Comparison of ENCODE assay signal across 24 cellular contexts in genomic region chr16:85289760-85290625, GRCh38.
A peak's percentile ranks its signal among the peaks of the same experiment; 100 is the strongest.
DNase-seq lines count a peak whose midpoint lies in the region; ATAC-seq, FAIRE-seq and TF ChIP-seq lines count a peak whose summit lies in the region.
"Had no signal": no experiment of that assay in that cellular context is flagged by ENCODE, and none has a peak within 500 bp of the region (broad histone marks: within the 10 kb centered on the region; RNA-seq: fewer than 3 reads in every experiment).

No MANE protein-coding gene starts in this region.

- peak overlapping the region; percentile 30 to 89 for H3K18ac ChIP-seq in mesenchymal stem cell (ENCODE audit: low read depth in 1 of 2, low read length in 2 of 2)

- ATAC-seq in HG02759 (IDR thresholded peaks at IDR 0.05; ENCODE audit: unreplicated experiment) = no peak
- ATAC-seq in pancreas = no peak
- ATAC-seq: activated CD8-positive, alpha-beta memory T cell treated with anti-CD3 and anti-CD28 coated beads, Interleukin-2, amount 10 ng/mL, durations not matched to agents 7 days and 5 days; gastroesophageal sphincter had no signal

- no peak overlapping the region for H2BK5ac ChIP-seq in mesenchymal stem cell (ENCODE audit: low read depth, low read length, poor library complexity, severe bottlenecking)

- H4K8ac ChIP-seq in mesenchymal stem cell (ENCODE audit: low read length) = no peak overlapping the region

- H3K27ac ChIP-seq in mesenchymal stem cell (ENCODE audit: low read length, poor library complexity, severe bottlenecking) (no peak overlapping the region), temporal lobe (ENCODE audit: low read depth, low read length) (peak overlapping the region; percentile 97), pancreas (no peak overlapping the region)

- WGBS in mesenchymal stem cell = 75% methylated on average over 19 of the region's 21 CpGs
- 90 to 93% methylated on average over 21 of the region's 21 CpGs for WGBS in pancreas, 2 donors

- peak overlapping the region in 1 of 2 experiments; percentile 79 for H2BK12ac ChIP-seq in mesenchymal stem cell (ENCODE audit: low read length in 2 of 2)

- H3K79me1 ChIP-seq in mesenchymal stem cell (replicated peaks; ENCODE audit: low read length, poor library complexity, severe bottlenecking) = peaks cover 26% of the 10 kb centered on the region

- H3K4me1 ChIP-seq in mesenchymal stem cell (ENCODE audit: control insufficient read depth, insufficient read depth, low read depth, low read length) = peaks cover 44% of the 10 kb centered on the region
- peaks cover 0 to 5% (median 4%) of the 10 kb centered on the region in 3 donors for H3K4me1 ChIP-seq in pancreas
- H3K4me1 ChIP-seq: HAP-1 had no signal

- no peak overlapping the region for H2BK15ac ChIP-seq in mesenchymal stem cell (ENCODE audit: low read depth, poor library complexity, severe bottlenecking)

- peaks cover 0 to 9% of the 10 kb centered on the region in 2 experiments for H3K36me3 ChIP-seq in mesenchymal stem cell (ENCODE audit: control insufficient read depth in 1 of 2, insufficient read depth in 2 of 2, low read depth in 1 of 2, low read length in 2 of 2)
- no peaks in the 10 kb centered on the region for H3K36me3 ChIP-seq in pancreas
- H3K36me3 ChIP-seq: gastroesophageal sphincter, HAP-1, right atrium auricular region had no signal

- H3K4ac ChIP-seq in mesenchymal stem cell (ENCODE audit: low read depth in 1 of 2, low read length in 2 of 2) = peak overlapping the region in 1 of 2 experiments; percentile 54

- peak overlapping the region in 1 of 2 experiments; percentile 82 for H3K14ac ChIP-seq in mesenchymal stem cell (ENCODE audit: low read length in 2 of 2)

- H3K4me3 ChIP-seq in astrocyte of the spinal cord (ENCODE audit: low read depth, low read length) (no peak overlapping the region), mesenchymal stem cell (ENCODE audit: insufficient read depth in 1 of 2, low read depth in 1 of 2, low read length in 2 of 2) (no peak overlapping the region), pancreas (no peak overlapping the region)
- H3K4me3 ChIP-seq: gastroesophageal sphincter, HAP-1, mucosa of descending colon, right atrium auricular region had no signal

- H2AK5ac ChIP-seq in mesenchymal stem cell (ENCODE audit: low read length, severe bottlenecking) = no peak overlapping the region

- FAIRE-seq in pancreas (lab: Jason Lieb, UNC) = no peak
- no peak for FAIRE-seq in urothelium cell line (lab: Jason Lieb, UNC)
- FAIRE-seq: GM18507 had no signal

- intact Hi-C loops in pancreas (cut with DNase I) = no loop called here

- no peak overlapping the region for H3K9ac ChIP-seq in mesenchymal stem cell (ENCODE audit: low read length)

- H3K27me3 ChIP-seq in mesenchymal stem cell (ENCODE audit: control insufficient read depth in 1 of 2, insufficient read depth in 1 of 2, low read length in 2 of 2) (no peaks in the 10 kb centered on the region), pancreas (no peaks in the 10 kb centered on the region)
- H3K27me3 ChIP-seq: gastroesophageal sphincter, right atrium auricular region had no signal

- in situ Hi-C loops in astrocyte of the spinal cord (cut with HindIII; ENCODE audit: low sequenced_read_pairs) = no loop called here

- H3K9me3 ChIP-seq in mesenchymal stem cell (ENCODE audit: control insufficient read depth, low read length) (no peaks in the 10 kb centered on the region), pancreas (no peaks in the 10 kb centered on the region)
- H3K9me3 ChIP-seq: gastroesophageal sphincter, HAP-1, mucosa of descending colon, right atrium auricular region had no signal

- no peak overlapping the region for H3K4me2 ChIP-seq in mesenchymal stem cell (ENCODE audit: low read length, poor library complexity, severe bottlenecking)

- peak overlapping the region; percentile 73 for H4K91ac ChIP-seq in mesenchymal stem cell (ENCODE audit: low read length)

- H2BK120ac ChIP-seq in mesenchymal stem cell (ENCODE audit: low read depth, low read length) = peak overlapping the region; percentile 45

- H3K23ac ChIP-seq in mesenchymal stem cell (ENCODE audit: low read length in 2 of 2) = no peak overlapping the region

- TF ChIP-seq CTCF in astrocyte of the spinal cord (IDR thresholded peaks at IDR 0.05; ENCODE audit: low read depth, low read length) (peak; percentile 3), pancreas (IDR thresholded peaks at IDR 0.05) (no peak)

- H2AFZ ChIP-seq in mesenchymal stem cell (ENCODE audit: low read depth, low read length) = no peak overlapping the region

- peak; percentile 38 for DNase-seq in NAMALWA (ENCODE audit: low spot score)
- DNase-seq in astrocyte of the spinal cord (ENCODE audit: low read depth, low spot score) = no peak
- DNase-seq in mesenchymal stem cell = peak; percentile 50
- DNase-seq in pancreas = no peak
- no peak for DNase-seq in urothelium cell line (ENCODE audit: low spot score)
- DNase-seq: activated CD4-positive, alpha-beta T cell treated with anti-CD3 and anti-CD28 coated beads for 48 hours; activated CD8-positive, alpha-beta memory T cell treated with anti-CD3 and anti-CD28 coated beads, Interleukin-2, amount 10 ng/mL, durations not matched to agents 7 days and 5 days; activated naive CD4-positive, alpha-beta T cell treated with anti-CD3 and anti-CD28 coated beads, Interleukin-2, amount 50 U/mL, for 16 hours; CD4-positive, alpha-beta T cell; GDM1; islet precursor cell; mucosa of descending colon; NCI-H1694 treated with DMSO at 0.1 percent for 48 hours; NCI-H2171 treated with DMSO at 0.1 percent for 48 hours; NCI-H526 treated with DMSO at 0.1 percent for 48 hours; OCI-M1; SIG-M5; stimulated activated CD4-positive, alpha-beta T cell treated with anti-CD3 and anti-CD28 coated beads, Interleukin-15, amount 100 ng/mL, for 24 hours had no signal

Comparison
In these comparisons a context has a peak if more than half of its experiments do, and no peak if none do; other contexts are left out.
1. DNase-seq: peak in NAMALWA (single experiment) and mesenchymal stem cell (single experiment); none in astrocyte of the spinal cord (single experiment), pancreas (0 of 6) and urothelium cell line (single experiment).